Comparison of ENCODE assay signal across 21 cellular contexts in genomic region chr1:227904541-227905335, GRCh38. TPM values are rescaled to one million over a fixed set of nuclear protein-coding genes. Genes with fewer than 3 reads are reported as not detected.
"Had no signal": no experiment of that assay in that cellular context is flagged by ENCODE, and none has a peak within 500 bp of the region (broad histone marks: within the 10 kb centered on the region; RNA-seq: fewer than 3 reads in every experiment).

No MANE protein-coding gene starts in this region.

- H3K9me3 Mint-ChIP-seq: dendritic cell treated with granulocyte-macrophage colony-stimulating factor and Interleukin-4, amounts not matched to agents 40 ng/mL and 50 ng/mL, for 4 days; endodermal cell; natural killer cell; stimulated activated naive B cell treated with anti-CD40 and anti-IgM and Interleukin-4, amounts not matched to agents 10 μg/mL and 1 μg/mL and 100 μg/mL, for 72 hours; stimulated activated naive CD8-positive, alpha-beta T cell treated with anti-CD3 and anti-CD28 coated beads, Interleukin-15, Interleukin-2, amounts not matched to agents 100 ng/mL and 50 ng/mL, for 24 hours had no signal

- H3K4me3 Mint-ChIP-seq: dendritic cell treated with granulocyte-macrophage colony-stimulating factor and Interleukin-4, amounts not matched to agents 40 ng/mL and 50 ng/mL, for 4 days; endodermal cell; memory B cell; natural killer cell; stimulated activated naive B cell treated with anti-CD40 and anti-IgM and Interleukin-4, amounts not matched to agents 10 μg/mL and 1 μg/mL and 100 μg/mL, for 72 hours; stimulated activated naive CD8-positive, alpha-beta T cell treated with anti-CD3 and anti-CD28 coated beads, Interleukin-15, Interleukin-2, amounts not matched to agents 100 ng/mL and 50 ng/mL, for 24 hours had no signal

- DNase-seq: colonic mucosa; effector CD8-positive, alpha-beta T cell; endodermal cell; foreskin fibroblast; gastrocnemius medialis; left colon; natural killer cell; sigmoid colon; stimulated activated naive B cell treated with anti-CD40 and anti-IgM and Interleukin-4, amounts not matched to agents 10 μg/mL and 1 μg/mL and 100 μg/mL, for 72 hours had no signal

- H3K36me3 ChIP-seq: colonic mucosa, gastrocnemius medialis, heart left ventricle, neutrophil, pancreas, sigmoid colon, thoracic aorta, tibial nerve, vagina had no signal

- ATAC-seq: gastrocnemius medialis; heart left ventricle; left colon; natural killer cell; stimulated activated naive B cell treated with anti-CD40 and anti-IgM and Interleukin-4, amounts not matched to agents 10 μg/mL and 1 μg/mL and 100 μg/mL, for 72 hours had no signal

- H3K4me1 ChIP-seq: colonic mucosa, gastrocnemius medialis, heart left ventricle, pancreas, sigmoid colon, vagina had no signal

- H3K9me3 ChIP-seq: colonic mucosa, gastrocnemius medialis, heart left ventricle, neutrophil, pancreas, sigmoid colon, thoracic aorta, tibial nerve, vagina had no signal

- H3K4me1 Mint-ChIP-seq: endodermal cell; memory B cell; stimulated activated naive B cell treated with anti-CD40 and anti-IgM and Interleukin-4, amounts not matched to agents 10 μg/mL and 1 μg/mL and 100 μg/mL, for 72 hours had no signal

- H3K36me3 Mint-ChIP-seq: memory B cell; natural killer cell; stimulated activated naive B cell treated with anti-CD40 and anti-IgM and Interleukin-4, amounts not matched to agents 10 μg/mL and 1 μg/mL and 100 μg/mL, for 72 hours had no signal

- H3K27me3 Mint-ChIP-seq: stimulated activated naive CD8-positive, alpha-beta T cell treated with anti-CD3 and anti-CD28 coated beads, Interleukin-15, Interleukin-2, amounts not matched to agents 100 ng/mL and 50 ng/mL, for 24 hours had no signal

- H3K79me2 ChIP-seq: hepatocyte had no signal

- H3K27ac ChIP-seq: colonic mucosa, epithelial cell of prostate, gastrocnemius medialis, heart left ventricle, hepatocyte, neutrophil, pancreas, sigmoid colon, thoracic aorta, vagina had no signal

- H3K4me3 ChIP-seq: colonic mucosa, gastrocnemius medialis, heart left ventricle, hepatocyte, lung, pancreas, sigmoid colon, thoracic aorta, tibial nerve, vagina had no signal

- H3K27ac Mint-ChIP-seq: dendritic cell treated with granulocyte-macrophage colony-stimulating factor and Interleukin-4, amounts not matched to agents 40 ng/mL and 50 ng/mL, for 4 days; endodermal cell; memory B cell; natural killer cell; stimulated activated naive B cell treated with anti-CD40 and anti-IgM and Interleukin-4, amounts not matched to agents 10 μg/mL and 1 μg/mL and 100 μg/mL, for 72 hours; stimulated activated naive CD8-positive, alpha-beta T cell treated with anti-CD3 and anti-CD28 coated beads, Interleukin-15, Interleukin-2, amounts not matched to agents 100 ng/mL and 50 ng/mL, for 24 hours had no signal

- H2AFZ ChIP-seq: hepatocyte had no signal

- H3K27me3 ChIP-seq: colonic mucosa, gastrocnemius medialis, heart left ventricle, hepatocyte, neutrophil, pancreas, sigmoid colon, tibial nerve, vagina had no signal

- H3K4me2 ChIP-seq: hepatocyte had no signal

RNA-seq across cellular contexts. Expression of gene WNT9A, which starts 43.0 kb away (rescaled TPM):
- total RNA-seq: natural killer cell had no signal
